8 cellular contexts compared by ENCODE assay signal in genomic region chrX:118345045-118345400, GRCh38. TPM values are rescaled to one million over a fixed set of nuclear protein-coding genes. Genes with fewer than 3 reads are reported as not detected.
DNase-seq lines count a peak whose midpoint lies in the region; ATAC-seq and TF ChIP-seq lines count a peak whose summit lies in the region.

No MANE protein-coding gene starts in this region.

- no peaks in the 10 kb centered on the region for H3K36me3 Mint-ChIP-seq in immature natural killer cell

- H3K36me3 ChIP-seq in ACC112 (ENCODE audit: insufficient read depth, low read length) (no peaks in the 10 kb centered on the region), WERI-Rb-1 (no peaks in the 10 kb centered on the region), tibial artery (no peaks in the 10 kb centered on the region)

- peak overlapping the region; percentile 89 to 97 (median 95) for H3K27ac Mint-ChIP-seq in immature natural killer cell

- H3K27me3 ChIP-seq in ACC112 (ENCODE audit: insufficient read depth, low read length) = no peaks in the 10 kb centered on the region
- H3K27me3 ChIP-seq in WERI-Rb-1 (ENCODE audit: insufficient read depth, low read depth, severe bottlenecking) = peaks cover 2% of the 10 kb centered on the region
- H3K27me3 ChIP-seq in tibial artery = no peaks in the 10 kb centered on the region

- ATAC-seq in GM19035 (IDR thresholded peaks at IDR 0.05; ENCODE audit: unreplicated experiment) (peak; percentile 3), HG03159 (IDR thresholded peaks at IDR 0.05; ENCODE audit: unreplicated experiment) (no peak)

- peaks cover 0 to 2% (median 0%) of the 10 kb centered on the region in 6 donors for H3K9me3 Mint-ChIP-seq in immature natural killer cell

- DNase-seq in WERI-Rb-1 (no peak), immature natural killer cell (no peak), tibial artery (no peak), AG08396 (ENCODE audit: low spot score) (no peak)
- no peak for DNase-seq in activated naive CD4-positive, alpha-beta T cell (lab: John Stamatoyannopoulos, UW)

- peak overlapping the region; percentile 78 for H2AFZ ChIP-seq in ACC112 (ENCODE audit: low read length, unreplicated experiment)

- H3K9me3 ChIP-seq in WERI-Rb-1 (ENCODE audit: severe bottlenecking) (no peaks in the 10 kb centered on the region), tibial artery (no peaks in the 10 kb centered on the region)

- TF ChIP-seq CTCF in WERI-Rb-1 (IDR thresholded peaks at IDR 0.05; ENCODE audit: low read depth, low read length) (no peak), tibial artery (IDR thresholded peaks at IDR 0.05) (no peak)

- intact Hi-C loops in tibial artery (cut with DNase I; ENCODE audit: low total_unique reads) = no loop called here

- H3K27me3 Mint-ChIP-seq in immature natural killer cell (ENCODE audit: low read depth in 3 of 3) = peaks cover 3 to 5% (median 5%) of the 10 kb centered on the region in 3 donors

- H3K4me3 Mint-ChIP-seq in immature natural killer cell = peak overlapping the region; percentile 96 to 99 (median 98)

- H3K4me1 ChIP-seq in ACC112 (ENCODE audit: control insufficient read depth, insufficient read depth, low read length, unreplicated experiment) (peaks cover 10% of the 10 kb centered on the region), tibial artery (peaks cover 0 to 20% (median 3%) of the 10 kb centered on the region in 4 donors)

- H3K4me3 ChIP-seq in ACC112 (ENCODE audit: low read depth, low read length) (peak overlapping the region; percentile 87), WERI-Rb-1 (ENCODE audit: low read depth, low read length) (peak overlapping the region; percentile 72), tibial artery (peak overlapping the region; percentile 78 to 80)

- peaks cover 33 to 40% of the 10 kb centered on the region in 2 donors for H3K4me1 Mint-ChIP-seq in immature natural killer cell

- H3K79me2 ChIP-seq in ACC112 (ENCODE audit: control insufficient read depth, insufficient read depth, low read length, unreplicated experiment) = peaks cover 34% of the 10 kb centered on the region

- peak overlapping the region; percentile 95 for H3K27ac ChIP-seq in ACC112 (ENCODE audit: low read depth, low read length)
- no peak overlapping the region for H3K27ac ChIP-seq in WERI-Rb-1
- peak overlapping the region; percentile 85 to 95 for H3K27ac ChIP-seq in tibial artery

RNA-seq across cellular contexts. Expression of gene WDR44, which starts 0.9 kb away (rescaled TPM):
- polyA plus RNA-seq in immature natural killer cell = 1 to 10 TPM; 3.8 to 7.0 (median 4.5) TPM
